Comparison of ENCODE assay signal across 1 cellular context in the genomic region with DNA sequence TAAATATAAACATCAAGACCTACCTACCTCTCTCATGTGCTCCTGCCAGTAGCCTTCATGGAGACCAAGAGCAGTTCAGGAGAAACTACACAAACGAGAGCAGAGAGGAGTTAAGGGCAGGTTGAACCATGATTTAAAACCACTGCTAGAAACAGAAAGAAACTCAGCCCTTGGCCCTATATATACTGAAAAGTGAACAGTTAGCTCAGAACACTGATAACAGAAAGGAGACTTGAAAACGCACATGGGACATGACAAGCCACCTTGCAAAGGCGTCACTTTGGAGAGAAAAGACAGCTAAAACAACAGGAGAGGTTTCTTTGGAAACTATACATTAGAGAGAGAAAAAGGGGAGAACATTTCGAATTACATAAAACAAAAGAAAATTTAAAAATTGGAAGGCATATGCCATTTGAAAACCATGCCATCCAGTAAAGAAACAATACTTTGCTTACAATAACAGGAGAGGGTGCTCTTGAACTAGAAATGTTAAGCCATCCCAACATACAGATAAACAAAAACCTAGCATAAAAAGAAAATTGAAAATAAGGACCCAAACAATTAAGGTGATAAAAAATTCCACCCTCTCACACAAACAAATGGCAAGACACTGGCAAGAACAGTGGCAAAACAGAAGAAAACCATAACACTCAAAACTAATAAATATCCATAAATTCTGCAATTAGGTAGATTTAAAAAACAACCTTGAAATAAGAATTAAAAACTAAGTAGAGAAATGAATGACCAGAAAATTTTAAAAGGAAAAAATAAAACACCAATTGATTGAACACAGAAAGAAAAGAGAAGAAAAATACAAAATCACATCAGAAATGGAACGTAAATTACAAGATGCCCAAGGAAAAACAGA.
TF ChIP-seq lines count a peak whose summit lies in the region.

No MANE protein-coding gene starts in this region.

TF ChIP-seq in GM23338, 12 proteins besides CTCF, POLR2A, EP300 and RAD21 (continued from another document):
- TF ChIP-seq ZNF462 (CRISPR knock-in tag; IDR thresholded peaks at IDR 0.05): no peak
- no peak for TF ChIP-seq ZNF114 (CRISPR knock-in tag; IDR thresholded peaks at IDR 0.05)
- no peak for TF ChIP-seq EZH2 (IDR thresholded peaks at IDR 0.05; ENCODE audit: low read depth, unreplicated experiment)
- TF ChIP-seq STAT1 (IDR thresholded peaks at IDR 0.05; ENCODE audit: unreplicated experiment): no peak
